Comparison of ENCODE assay signal across 1 cellular context in genomic region chr12:63400746-63401145, GRCh38.
TF ChIP-seq lines count a peak whose summit lies in the region.

No MANE protein-coding gene starts in this region.

TF ChIP-seq in HepG2, 621 proteins besides CTCF, POLR2A, EP300 and RAD21 (continued from another document and continues in another):
- no peak for TF ChIP-seq ZBED4 (CRISPR knock-in tag; IDR thresholded peaks at IDR 0.05; ENCODE audit: borderline replicate concordance)
- TF ChIP-seq ZNF563 (CRISPR knock-in tag; IDR thresholded peaks at IDR 0.05), result no peak
- TF ChIP-seq SOX5 (CRISPR knock-in tag; IDR thresholded peaks at IDR 0.05; ENCODE audit: borderline replicate concordance), result peak; percentile 83
- no peak for TF ChIP-seq U2AF1 (optimal IDR thresholded peaks at IDR 0.05; ENCODE audit: low read depth, low read length)
- no peak for TF ChIP-seq AKNA (CRISPR knock-in tag; IDR thresholded peaks at IDR 0.05; ENCODE audit: borderline replicate concordance)
- TF ChIP-seq RARA (CRISPR knock-in tag; IDR thresholded peaks at IDR 0.05), result peak; percentile 40
- peak; percentile 72; the same call in 1 of the 2 replicates for TF ChIP-seq ZSCAN31 (CRISPR knock-in tag; IDR thresholded peaks at IDR 0.05; ENCODE audit: low read depth)
- TF ChIP-seq SMAD9 (CRISPR knock-in tag; IDR thresholded peaks at IDR 0.05), result no peak
- no peak for TF ChIP-seq MEIS1 (CRISPR knock-in tag; IDR thresholded peaks at IDR 0.05; ENCODE audit: borderline replicate concordance)
- no peak for TF ChIP-seq ZNF30 (CRISPR knock-in tag; IDR thresholded peaks at IDR 0.05)
- TF ChIP-seq AFF4 (CRISPR knock-in tag; IDR thresholded peaks at IDR 0.05), result no peak
- no peak for TF ChIP-seq ZBTB7A (CRISPR knock-in tag; IDR thresholded peaks at IDR 0.05)
- TF ChIP-seq, protein P1, sequence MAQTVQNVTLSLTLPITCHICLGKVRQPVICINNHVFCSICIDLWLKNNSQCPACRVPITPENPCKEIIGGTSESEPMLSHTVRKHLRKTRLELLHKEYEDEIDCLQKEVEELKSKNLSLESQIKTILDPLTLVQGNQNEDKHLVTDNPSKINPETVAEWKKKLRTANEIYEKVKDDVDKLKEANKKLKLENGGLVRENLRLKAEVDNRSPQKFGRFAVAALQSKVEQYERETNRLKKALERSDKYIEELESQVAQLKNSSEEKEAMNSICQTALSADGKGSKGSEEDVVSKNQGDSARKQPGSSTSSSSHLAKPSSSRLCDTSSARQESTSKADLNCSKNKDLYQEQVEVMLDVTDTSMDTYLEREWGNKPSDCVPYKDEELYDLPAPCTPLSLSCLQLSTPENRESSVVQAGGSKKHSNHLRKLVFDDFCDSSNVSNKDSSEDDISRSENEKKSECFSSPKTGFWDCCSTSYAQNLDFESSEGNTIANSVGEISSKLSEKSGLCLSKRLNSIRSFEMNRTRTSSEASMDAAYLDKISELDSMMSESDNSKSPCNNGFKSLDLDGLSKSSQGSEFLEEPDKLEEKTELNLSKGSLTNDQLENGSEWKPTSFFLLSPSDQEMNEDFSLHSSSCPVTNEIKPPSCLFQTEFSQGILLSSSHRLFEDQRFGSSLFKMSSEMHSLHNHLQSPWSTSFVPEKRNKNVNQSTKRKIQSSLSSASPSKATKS (CRISPR knock-in tag; IDR thresholded peaks at IDR 0.05), result no peak
- no peak for TF ChIP-seq GATAD2A (CRISPR knock-in tag; IDR thresholded peaks at IDR 0.05)
- TF ChIP-seq, protein P2, sequence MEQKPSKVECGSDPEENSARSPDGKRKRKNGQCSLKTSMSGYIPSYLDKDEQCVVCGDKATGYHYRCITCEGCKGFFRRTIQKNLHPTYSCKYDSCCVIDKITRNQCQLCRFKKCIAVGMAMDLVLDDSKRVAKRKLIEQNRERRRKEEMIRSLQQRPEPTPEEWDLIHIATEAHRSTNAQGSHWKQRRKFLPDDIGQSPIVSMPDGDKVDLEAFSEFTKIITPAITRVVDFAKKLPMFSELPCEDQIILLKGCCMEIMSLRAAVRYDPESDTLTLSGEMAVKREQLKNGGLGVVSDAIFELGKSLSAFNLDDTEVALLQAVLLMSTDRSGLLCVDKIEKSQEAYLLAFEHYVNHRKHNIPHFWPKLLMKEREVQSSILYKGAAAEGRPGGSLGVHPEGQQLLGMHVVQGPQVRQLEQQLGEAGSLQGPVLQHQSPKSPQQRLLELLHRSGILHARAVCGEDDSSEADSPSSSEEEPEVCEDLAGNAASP (CRISPR knock-in tag; IDR thresholded peaks at IDR 0.05; ENCODE audit: borderline replicate concordance), result no peak
- TF ChIP-seq MTERF4 (CRISPR knock-in tag; IDR thresholded peaks at IDR 0.05), result no peak
- TF ChIP-seq SRSF9 (IDR thresholded peaks at IDR 0.05; ENCODE audit: borderline replicate concordance, insufficient read depth, low read depth, low read length, poor library complexity, severe bottlenecking), result no peak
- no peak for TF ChIP-seq SOX13 (IDR thresholded peaks at IDR 0.05)
- TF ChIP-seq SOX13 (CRISPR knock-in tag; conservative IDR thresholded peaks at IDR 0.05 in 1 of 2, IDR thresholded peaks at IDR 0.05 in 1 of 2), result peak in 1 of 2 experiments; percentile 70; a peak in 2 of 4 replicates
- TF ChIP-seq ATF2 (CRISPR knock-in tag; IDR thresholded peaks at IDR 0.05), result no peak
- TF ChIP-seq ZNF615 (CRISPR knock-in tag; IDR thresholded peaks at IDR 0.05; ENCODE audit: borderline replicate concordance), result no peak
- no peak for TF ChIP-seq ZNF724P (CRISPR knock-in tag; IDR thresholded peaks at IDR 0.05; ENCODE audit: borderline replicate concordance)
- no peak for TF ChIP-seq PLRG1 (conservative IDR thresholded peaks at IDR 0.05)
- TF ChIP-seq, protein P3, sequence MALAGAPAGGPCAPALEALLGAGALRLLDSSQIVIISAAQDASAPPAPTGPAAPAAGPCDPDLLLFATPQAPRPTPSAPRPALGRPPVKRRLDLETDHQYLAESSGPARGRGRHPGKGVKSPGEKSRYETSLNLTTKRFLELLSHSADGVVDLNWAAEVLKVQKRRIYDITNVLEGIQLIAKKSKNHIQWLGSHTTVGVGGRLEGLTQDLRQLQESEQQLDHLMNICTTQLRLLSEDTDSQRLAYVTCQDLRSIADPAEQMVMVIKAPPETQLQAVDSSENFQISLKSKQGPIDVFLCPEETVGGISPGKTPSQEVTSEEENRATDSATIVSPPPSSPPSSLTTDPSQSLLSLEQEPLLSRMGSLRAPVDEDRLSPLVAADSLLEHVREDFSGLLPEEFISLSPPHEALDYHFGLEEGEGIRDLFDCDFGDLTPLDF (CRISPR knock-in tag; IDR thresholded peaks at IDR 0.05), result no peak
- no peak for TF ChIP-seq TOE1 (CRISPR knock-in tag; IDR thresholded peaks at IDR 0.05)
- TF ChIP-seq TIGD3 (CRISPR knock-in tag; IDR thresholded peaks at IDR 0.05; ENCODE audit: borderline replicate concordance), result no peak
- TF ChIP-seq DZIP1 (CRISPR knock-in tag; IDR thresholded peaks at IDR 0.05), result no peak
